ENCODE assay signal across 6 cellular contexts in genomic region chr2:181065458-181065857, GRCh38.
"Had no signal": no experiment of that assay in that cellular context is flagged by ENCODE, and none has a peak within 500 bp of the region (broad histone marks: within the 10 kb centered on the region; RNA-seq: fewer than 3 reads in every experiment).

No MANE protein-coding gene starts in this region.

- FAIRE-seq: H1, HTR-8/SVneo had no signal

- ATAC-seq: GM23338 had no signal

- H3K4me2 ChIP-seq: GM23338 had no signal

- H3K4me3 ChIP-seq: GM23338 had no signal

- H2AFZ ChIP-seq: GM23338 had no signal

- DNase-seq: H9, HCEC 1CT, KG1 had no signal
